In genomic region chr4:18318682-18319410, GRCh38 we compare ENCODE assay signal across 1 cellular context.
A peak's percentile ranks its signal among the peaks of the same experiment; 100 is the strongest.
TF ChIP-seq lines count a peak whose summit lies in the region.

No MANE protein-coding gene starts in this region.

TF ChIP-seq in K562, 482 proteins besides CTCF, POLR2A, EP300 and RAD21 (continued from another document):
- TF ChIP-seq STAT6 (CRISPR knock-in tag; IDR thresholded peaks at IDR 0.05) (no peak), NR2C2 (CRISPR knock-in tag; IDR thresholded peaks at IDR 0.05) (no peak), NR2C2 (tag; IDR thresholded peaks at IDR 0.05) (no peak), GATAD2A (IDR thresholded peaks at IDR 0.05) (no peak), ZNF512 (tag; IDR thresholded peaks at IDR 0.05) (0 out of 2 replicates have a peak, but pooled peaks have one; percentile 61), SP1 (CRISPR knock-in tag; IDR thresholded peaks at IDR 0.05) (no peak), CXXC5 (CRISPR knock-in tag; IDR thresholded peaks at IDR 0.05) (peak; percentile 40; the same call in 1 of the 2 replicates), CTBP1 (IDR thresholded peaks at IDR 0.05; ENCODE audit: borderline replicate concordance) (no peak), ZNF280B (CRISPR knock-in tag; IDR thresholded peaks at IDR 0.05) (no peak)
